ENCODE assay signal across 8 cellular contexts in genomic region chr5:57650360-57651069, GRCh38.
A peak's percentile ranks its signal among the peaks of the same experiment; 100 is the strongest.
DNase-seq lines count a peak whose midpoint lies in the region; ATAC-seq and TF ChIP-seq lines count a peak whose summit lies in the region.

No MANE protein-coding gene starts in this region.

- no peaks in the 10 kb centered on the region for H3K36me3 ChIP-seq in adrenal gland (replicated peaks in 1 of 2)
- no peaks in the 10 kb centered on the region for H3K36me3 ChIP-seq in thoracic aorta

- TF ChIP-seq CTCF in NB4 (IDR thresholded peaks at IDR 0.05; ENCODE audit: low read depth, low read length) (peak; percentile 68), adrenal gland (IDR thresholded peaks at IDR 0.05) (peak; percentile 48 to 80 (median 75)), thoracic aorta (IDR thresholded peaks at IDR 0.05) (peak; percentile 18)

- H3K9me3 ChIP-seq in adrenal gland (replicated peaks in 1 of 3): no peaks in the 10 kb centered on the region
- H3K9me3 ChIP-seq in thoracic aorta: no peaks in the 10 kb centered on the region

- WGBS in adrenal gland, 4 donors: 73 to 81% (median 75%) methylated on average over 3 to 6 of the region's 6 CpGs

- TF ChIP-seq POLR2A in NB4 (IDR thresholded peaks at IDR 0.05; ENCODE audit: extremely low read depth, insufficient read length) (no peak), adrenal gland (IDR thresholded peaks at IDR 0.05) (no peak)

- H3K27ac ChIP-seq in adrenal gland (no peak overlapping the region), thoracic aorta (no peak overlapping the region)

- intact Hi-C loops in adrenal gland (cut with DNase I): loop anchor here in 1 of 2 donors (10.0 kb wide), 1 partner anchor 124 kb away; no protein-coding TSS in a partner anchor

- no peaks in the 10 kb centered on the region for H3K4me1 ChIP-seq in adrenal gland (replicated peaks in 1 of 2)
- H3K4me1 ChIP-seq in thoracic aorta (ENCODE audit: control insufficient read depth in 1 of 2, low read depth in 2 of 2): peaks cover 0 to 9% of the 10 kb centered on the region in 2 donors

- ATAC-seq in GM18499 (IDR thresholded peaks at IDR 0.05; ENCODE audit: insufficient read depth, unreplicated experiment) (peak; percentile 87), HG02759 (IDR thresholded peaks at IDR 0.05; ENCODE audit: unreplicated experiment) (peak; percentile 97), thoracic aorta (ENCODE audit: insufficient number of reproducible peaks, low FRiP score, low read depth) (no peak)

- H3K4me3 ChIP-seq in NB4 (ENCODE audit: low read depth, low read length): no peak overlapping the region
- no peak overlapping the region for H3K4me3 ChIP-seq in adrenal gland
- no peak overlapping the region for H3K4me3 ChIP-seq in thoracic aorta

- DNase-seq in AML-193 (lab: John Stamatoyannopoulos, UW): peak; percentile 16 to 35
- DNase-seq in NB4 (ENCODE audit: low read depth): peak; percentile 43
- DNase-seq in adrenal gland: peak; percentile 30 to 77 (median 60)
- DNase-seq in iPS-NIHi11 (ENCODE audit: low spot score): peak; percentile 57
- no peak for DNase-seq in thoracic aorta (ENCODE audit: low spot score)
- no peak for DNase-seq in NCI-H187 (lab: John Stamatoyannopoulos, UW)

- H3K27me3 ChIP-seq in adrenal gland (no peaks in the 10 kb centered on the region), thoracic aorta (replicated peaks; ENCODE audit: insufficient read depth) (no peaks in the 10 kb centered on the region)

Comparison
In these comparisons a context has a peak if more than half of its experiments do, and no peak if none do; other contexts are left out.
1. DNase-seq: peak in AML-193 (2 of 2), NB4 (single experiment), adrenal gland (7 of 7) and iPS-NIHi11 (single experiment); none in thoracic aorta (single experiment) and NCI-H187 (0 of 2).
2. CTCF ChIP-seq: peak in every context shown above with its lines; median percentile 75 in adrenal gland; 68 in NB4; 18 in thoracic aorta.